8 cellular contexts compared by ENCODE assay signal in genomic region chr14:75831455-75831854, GRCh38.
DNase-seq lines count a peak whose midpoint lies in the region; ATAC-seq lines count a peak whose summit lies in the region.

No MANE protein-coding gene starts in this region.

- H3K4me1 ChIP-seq in CD4-positive, CD25-positive, alpha-beta regulatory T cell (ENCODE audit: control insufficient read depth, insufficient read depth, low read length, poor library complexity, severe bottlenecking): peaks cover 3% of the 10 kb centered on the region

- peak overlapping the region in 3 of 4 donors; percentile 6 to 79 (median 52) for H3K4me3 Mint-ChIP-seq in CD4-positive, CD25-positive, alpha-beta regulatory T cell

- intact Hi-C loops in Right ventricle myocardium superior (cut with DNase I): no loop called here

- peaks cover 25% of the 10 kb centered on the region for H3K36me3 Mint-ChIP-seq in CD4-positive, CD25-positive, alpha-beta regulatory T cell

- peak overlapping the region; percentile 28 for H3K4me3 ChIP-seq in CD4-positive, CD25-positive, alpha-beta regulatory T cell (ENCODE audit: low read depth, low read length)

- H3K27ac Mint-ChIP-seq in CD4-positive, CD25-positive, alpha-beta regulatory T cell: peak overlapping the region in 2 of 3 donors; percentile 11 to 45

- H3K27ac ChIP-seq in CD4-positive, CD25-positive, alpha-beta regulatory T cell (ENCODE audit: insufficient read depth, low read length, poor library complexity, severe bottlenecking): peak overlapping the region; percentile 17

- no peaks in the 10 kb centered on the region for H3K9me3 ChIP-seq in CD4-positive, CD25-positive, alpha-beta regulatory T cell (ENCODE audit: control insufficient read depth in 2 of 2, low read length in 2 of 2)

- no peaks in the 10 kb centered on the region for H3K27me3 ChIP-seq in CD4-positive, CD25-positive, alpha-beta regulatory T cell (ENCODE audit: control insufficient read depth, insufficient read depth, low read length)

- peaks cover 0 to 3% (median 0%) of the 10 kb centered on the region in 7 donors for H3K9me3 Mint-ChIP-seq in CD4-positive, CD25-positive, alpha-beta regulatory T cell

- no peaks in the 10 kb centered on the region for H3K36me3 ChIP-seq in CD4-positive, CD25-positive, alpha-beta regulatory T cell (ENCODE audit: control insufficient read depth, insufficient read depth, low read length)

- peak; percentile 58 to 62 for ATAC-seq in CD4-positive, CD25-positive, alpha-beta regulatory T cell (ENCODE audit: low read depth in 2 of 2)
- peak; percentile 75 for ATAC-seq in Right ventricle myocardium superior (ENCODE audit: poor library complexity)
- no peak for ATAC-seq in GM19463 (IDR thresholded peaks at IDR 0.05; ENCODE audit: unreplicated experiment)

- peaks cover 4 to 21% (median 14%) of the 10 kb centered on the region in 4 donors for H3K4me1 Mint-ChIP-seq in CD4-positive, CD25-positive, alpha-beta regulatory T cell

- DNase-seq in CD4-positive, CD25-positive, alpha-beta regulatory T cell: peak; percentile 5 to 81 (median 39)
- peak; percentile 40 to 58 for DNase-seq in NCI-H1930 (lab: John Stamatoyannopoulos, UW)
- peak; percentile 1 for DNase-seq in activated T-cell treated with anti-CD3 and anti-CD28 coated beads for 48 hours (ENCODE audit: low read depth)
- DNase-seq in Right ventricle myocardium superior: peak; percentile 60
- peak; percentile 4 to 20 for DNase-seq in stimulated activated CD8-positive, alpha-beta memory T cell treated with anti-CD3 and anti-CD28 coated beads, Interleukin-15, amount 100 ng/mL, for 48 hours (ENCODE audit: low read depth in 2 of 2)
- no peak for DNase-seq in middle frontal gyrus (ENCODE audit: extremely low spot score, low spot score)
- DNase-seq in SKM-1 (lab: John Stamatoyannopoulos, UW; ENCODE audit: unreplicated experiment): no peak

- no peaks in the 10 kb centered on the region for H3K27me3 Mint-ChIP-seq in CD4-positive, CD25-positive, alpha-beta regulatory T cell

Comparison
In these comparisons a context has a peak if more than half of its experiments do, and no peak if none do; other contexts are left out.
1. DNase-seq: peak in CD4-positive, CD25-positive, alpha-beta regulatory T cell (3 of 3), NCI-H1930 (2 of 2), activated T-cell treated with anti-CD3 and anti-CD28 coated beads for 48 hours (single experiment), Right ventricle myocardium superior (single experiment) and stimulated activated CD8-positive, alpha-beta memory T cell treated with anti-CD3 and anti-CD28 coated beads, Interleukin-15, amount 100 ng/mL, for 48 hours (2 of 2); none in middle frontal gyrus (single experiment) and SKM-1 (single experiment).